8 cellular contexts compared by ENCODE assay signal in genomic region chr9:101727621-101728524, GRCh38. TPM values are rescaled to one million over a fixed set of nuclear protein-coding genes. Genes with fewer than 3 reads are reported as not detected.
A peak's percentile ranks its signal among the peaks of the same experiment; 100 is the strongest.
DNase-seq lines count a peak whose midpoint lies in the region; ATAC-seq and TF ChIP-seq lines count a peak whose summit lies in the region.

No MANE protein-coding gene starts in this region.

- H3K27me3 Mint-ChIP-seq in MCF 10A (ENCODE audit: insufficient read depth, unreplicated experiment) (peaks cover 57% of the 10 kb centered on the region), glutamatergic neuron (ENCODE audit: unreplicated experiment) (no peaks in the 10 kb centered on the region)
- peaks cover 2% of the 10 kb centered on the region for H3K27me3 Mint-ChIP-seq in activated T-cell treated with anti-CD3 and anti-CD28 coated beads, Interleukin-2, amount 50 U/mL, for 24 hours

- H3K27ac Mint-ChIP-seq in MCF 10A (ENCODE audit: low read depth, unreplicated experiment) = no peak overlapping the region
- no peak overlapping the region for H3K27ac Mint-ChIP-seq in glutamatergic neuron (ENCODE audit: unreplicated experiment)
- H3K27ac Mint-ChIP-seq in activated T-cell treated with anti-CD3 and anti-CD28 coated beads, Interleukin-2, amount 50 U/mL, for 24 hours = no peak overlapping the region

- TF ChIP-seq CTCF in MCF 10A (IDR thresholded peaks at IDR 0.05; ENCODE audit: unreplicated experiment) = peak; percentile 25
- no peak for TF ChIP-seq CTCF in breast epithelium (IDR thresholded peaks at IDR 0.05)
- peak; percentile 79 for TF ChIP-seq CTCF in glutamatergic neuron (IDR thresholded peaks at IDR 0.05; ENCODE audit: partially characterized antibody, unreplicated experiment)

- ATAC-seq in GM21447 (IDR thresholded peaks at IDR 0.05; ENCODE audit: unreplicated experiment) (peak; percentile 83), HG03565 (IDR thresholded peaks at IDR 0.05; ENCODE audit: unreplicated experiment) (peak; percentile 96)

- H3K27ac ChIP-seq in breast epithelium (no peak overlapping the region), SJCRH30 (no peak overlapping the region)

- H3K36me3 ChIP-seq in breast epithelium (no peaks in the 10 kb centered on the region), SJCRH30 (no peaks in the 10 kb centered on the region)

- H3K9me3 Mint-ChIP-seq in MCF 10A (ENCODE audit: unreplicated experiment) = no peaks in the 10 kb centered on the region
- peaks cover 2% of the 10 kb centered on the region for H3K9me3 Mint-ChIP-seq in glutamatergic neuron (ENCODE audit: unreplicated experiment)
- H3K9me3 Mint-ChIP-seq in activated T-cell treated with anti-CD3 and anti-CD28 coated beads, Interleukin-2, amount 50 U/mL, for 24 hours = no peaks in the 10 kb centered on the region

- POLR2A ChIA-PET in MCF 10A (lab: Yijun Ruan, JAX) = interaction anchor here (0.6 kb wide), 1 partner anchor 9 kb away, joined by 3 read pairs; no protein-coding TSS in a partner anchor

- H3K4me3 Mint-ChIP-seq in MCF 10A (ENCODE audit: unreplicated experiment) = no peak overlapping the region
- no peak overlapping the region for H3K4me3 Mint-ChIP-seq in glutamatergic neuron (ENCODE audit: unreplicated experiment)
- H3K4me3 Mint-ChIP-seq in activated T-cell treated with anti-CD3 and anti-CD28 coated beads, Interleukin-2, amount 50 U/mL, for 24 hours = no peak overlapping the region

- TF ChIP-seq POLR2A in breast epithelium (IDR thresholded peaks at IDR 0.05) = no peak

- peak; percentile 47 for DNase-seq in MCF 10A (ENCODE audit: unreplicated experiment)
- DNase-seq in breast epithelium (ENCODE audit: low spot score in 2 of 2) = no peak
- DNase-seq in SJCRH30 = peak; percentile 17 to 58
- DNase-seq in glutamatergic neuron = peak; percentile 22
- no peak for DNase-seq in AG08396 (ENCODE audit: low spot score)
- DNase-seq in activated T-cell treated with anti-CD3 and anti-CD28 coated beads, Interleukin-2, amount 50 U/mL, for 24 hours = no peak

- H3K4me1 ChIP-seq in breast epithelium (no peaks in the 10 kb centered on the region), SJCRH30 (no peaks in the 10 kb centered on the region)

- H3K4me3 ChIP-seq in breast epithelium (no peak overlapping the region), SJCRH30 (no peak overlapping the region)

- CTCF ChIA-PET in MCF 10A (lab: Yijun Ruan, JAX) = interaction anchor here (0.6 to 1.9 kb wide), 12 partner anchors 8 to 674 kb away, joined by 3 to 9 read pairs (median 3); no protein-coding TSS in a partner anchor

- no peaks in the 10 kb centered on the region for H3K9me3 ChIP-seq in breast epithelium
- no peaks in the 10 kb centered on the region for H3K9me3 ChIP-seq in SJCRH30 (replicated peaks)

- no peaks in the 10 kb centered on the region for H3K27me3 ChIP-seq in breast epithelium
- H3K27me3 ChIP-seq in SJCRH30 = no peaks in the 10 kb centered on the region

- BruUV-seq in MCF 10A (replicated peaks; lab: Mats Ljungman, UMichigan) = no TSS peak

- no peaks in the 10 kb centered on the region for H3K36me3 Mint-ChIP-seq in MCF 10A (ENCODE audit: insufficient read depth, unreplicated experiment)
- H3K36me3 Mint-ChIP-seq in glutamatergic neuron (ENCODE audit: unreplicated experiment) = no peaks in the 10 kb centered on the region
- H3K36me3 Mint-ChIP-seq in activated T-cell treated with anti-CD3 and anti-CD28 coated beads, Interleukin-2, amount 50 U/mL, for 24 hours (ENCODE audit: low read depth) = no peaks in the 10 kb centered on the region

- intact Hi-C loops in MCF 10A (cut with micrococcal nuclease) (loop anchor here (1.0 kb wide), 1 partner anchor 126 kb away; no protein-coding TSS in a partner anchor), breast epithelium (cut with DNase I; ENCODE audit: low total_unique reads) (no loop called here)

- H3K4me1 Mint-ChIP-seq in MCF 10A (ENCODE audit: insufficient read depth, unreplicated experiment) (no peaks in the 10 kb centered on the region), glutamatergic neuron (ENCODE audit: low read depth, unreplicated experiment) (no peaks in the 10 kb centered on the region)
- no peaks in the 10 kb centered on the region for H3K4me1 Mint-ChIP-seq in activated T-cell treated with anti-CD3 and anti-CD28 coated beads, Interleukin-2, amount 50 U/mL, for 24 hours (ENCODE audit: low read depth)

RNA-seq across cellular contexts. Expression of gene GRIN3A, which starts 10.6 kb away (rescaled TPM):
- total RNA-seq in MCF 10A (2022) = not detected in 2 replicates
- under 1 TPM in 2 of 3 donors, not detected in 1; under 0.01 to 0.15 TPM for total RNA-seq in breast epithelium
- total RNA-seq in SJCRH30 (2014; rRNA removed; shearing (Covaris generic)) = not detected in 2 replicates
- total RNA-seq in glutamatergic neuron (ENCODE audit: unreplicated experiment) = 0.15 TPM

Comparison
In these comparisons a context has a peak if more than half of its experiments do, and no peak if none do; other contexts are left out.
1. DNase-seq: peak in MCF 10A (single experiment), SJCRH30 (2 of 2) and glutamatergic neuron (single experiment); none in breast epithelium (0 of 2), AG08396 (single experiment) and activated T-cell treated with anti-CD3 and anti-CD28 coated beads, Interleukin-2, amount 50 U/mL, for 24 hours (single experiment).
2. CTCF ChIP-seq: peak in MCF 10A (single experiment) and glutamatergic neuron (single experiment); none in breast epithelium (0 of 3).